Comparison of ENCODE assay signal across 1 cellular context in genomic region chr1:11980676-11980972, GRCh38.
TF ChIP-seq lines count a peak whose summit lies in the region.

No MANE protein-coding gene starts in this region.

TF ChIP-seq in WTC11, 78 proteins besides CTCF, POLR2A, EP300 and RAD21 (continued from another document):
- no peak for TF ChIP-seq HMGXB4 (CRISPR knock-in tag; IDR thresholded peaks at IDR 0.05)
